ENCODE assay signal across 8 cellular contexts in the genomic region with DNA sequence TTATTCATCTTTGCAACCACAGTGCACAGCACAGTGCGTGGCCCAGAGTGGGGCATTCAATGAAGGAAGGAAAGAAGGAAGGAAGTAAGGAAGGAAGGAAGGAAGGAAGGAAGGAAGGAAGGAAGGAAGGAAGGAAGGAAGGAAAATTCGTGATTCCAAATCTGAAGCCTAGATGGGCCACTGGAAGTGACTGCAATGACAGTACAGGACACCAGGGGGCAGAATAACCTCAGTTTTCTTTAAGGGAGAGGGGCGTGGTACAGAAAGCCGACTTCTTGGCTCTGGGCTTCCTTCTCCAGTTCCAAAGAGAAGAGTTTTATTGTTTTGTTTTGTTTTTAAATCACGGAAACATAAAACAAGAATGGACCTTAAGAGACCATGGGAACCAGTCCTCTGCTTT. TPM values are rescaled to one million over a fixed set of nuclear protein-coding genes. Genes with fewer than 3 reads are reported as not detected.
DNase-seq lines count a peak whose midpoint lies in the region; ATAC-seq and TF ChIP-seq lines count a peak whose summit lies in the region.

No MANE protein-coding gene starts in this region.

- H3K9me3 ChIP-seq in OCI-LY1 (ENCODE audit: low read length) (no peaks in the 10 kb centered on the region), neural cell (ENCODE audit: low read length) (no peaks in the 10 kb centered on the region)

- peaks cover 21% of the 10 kb centered on the region for H3K4me1 ChIP-seq in OCI-LY1 (ENCODE audit: insufficient read depth, low read length, severe bottlenecking)

- TF ChIP-seq CTCF in HFFc6 (IDR thresholded peaks at IDR 0.05) (peak; percentile 81), OCI-LY1 (IDR thresholded peaks at IDR 0.05; ENCODE audit: low read length) (peak; percentile 61), neural cell (IDR thresholded peaks at IDR 0.05; ENCODE audit: poor library complexity, severe bottlenecking) (peak; percentile 73), type B pancreatic cell (conservative IDR thresholded peaks at IDR 0.05) (peak; percentile 90)

- H3K27me3 ChIP-seq in OCI-LY1 (ENCODE audit: insufficient read depth, low read length) (no peaks in the 10 kb centered on the region), neural cell (ENCODE audit: insufficient read depth, low read depth, low read length) (no peaks in the 10 kb centered on the region)

- H3K9me3 Mint-ChIP-seq in HFFc6 (no peaks in the 10 kb centered on the region), type B pancreatic cell (no peaks in the 10 kb centered on the region)

- no peaks in the 10 kb centered on the region for H3K36me3 ChIP-seq in OCI-LY1 (ENCODE audit: insufficient read depth, low read length)
- no peaks in the 10 kb centered on the region for H3K36me3 ChIP-seq in neural cell (ENCODE audit: insufficient read depth, low read length)

- peaks cover 23% of the 10 kb centered on the region for H3K4me1 Mint-ChIP-seq in HFFc6 (ENCODE audit: low read depth)
- peaks cover 5% of the 10 kb centered on the region for H3K4me1 Mint-ChIP-seq in type B pancreatic cell (ENCODE audit: unreplicated experiment)

- H3K27ac Mint-ChIP-seq in HFFc6 (no peak overlapping the region), type B pancreatic cell (no peak overlapping the region)

- no peaks in the 10 kb centered on the region for H3F3A ChIP-seq in OCI-LY1 (ENCODE audit: insufficient read depth, low read length)
- no peaks in the 10 kb centered on the region for H3F3A ChIP-seq in neural cell (ENCODE audit: insufficient read depth, low read length, poor library complexity, severe bottlenecking)

- no peak for TF ChIP-seq EP300 in neural cell (conservative IDR thresholded peaks at IDR 0.05; ENCODE audit: poor library complexity, severe bottlenecking)

- ATAC-seq in HG03045 (IDR thresholded peaks at IDR 0.05; ENCODE audit: unreplicated experiment): no peak

- H3K27me3 Mint-ChIP-seq in HFFc6 (ENCODE audit: insufficient read depth) (no peaks in the 10 kb centered on the region; the same call in 1 of the 2 replicates), type B pancreatic cell (peaks cover 12% of the 10 kb centered on the region)

- H3K4me2 ChIP-seq in OCI-LY1 (ENCODE audit: low read length) (no peak overlapping the region), neural cell (ENCODE audit: low read length) (no peak overlapping the region)

- H3K4me3 Mint-ChIP-seq in HFFc6: peak overlapping the region; percentile 6
- H3K4me3 Mint-ChIP-seq in type B pancreatic cell: no peak overlapping the region

- H3K27ac ChIP-seq in OCI-LY1 (ENCODE audit: low read depth, low read length, poor library complexity, severe bottlenecking) (no peak overlapping the region), neural cell (ENCODE audit: low read length) (no peak overlapping the region)

- H3K79me2 ChIP-seq in OCI-LY1 (ENCODE audit: insufficient read depth, low read length): no peaks in the 10 kb centered on the region
- H3K79me2 ChIP-seq in neural cell (replicated peaks; ENCODE audit: insufficient read depth, low read length): no peaks in the 10 kb centered on the region

- peak; percentile 84 for TF ChIP-seq RAD21 in neural cell (conservative IDR thresholded peaks at IDR 0.05)

- H2AFZ ChIP-seq in OCI-LY1 (ENCODE audit: low read length) (no peak overlapping the region), neural cell (ENCODE audit: low read depth, low read length) (no peak overlapping the region)

- no peaks in the 10 kb centered on the region for H3K36me3 Mint-ChIP-seq in HFFc6 (ENCODE audit: low read depth)
- no peaks in the 10 kb centered on the region for H3K36me3 Mint-ChIP-seq in type B pancreatic cell

- no peak overlapping the region for H3K9ac ChIP-seq in OCI-LY1 (ENCODE audit: low read length)
- no peak overlapping the region for H3K9ac ChIP-seq in neural cell (ENCODE audit: low read length)

- DNase-seq in Caki2 (ENCODE audit: low read depth) (peak; percentile 28), HFFc6 (peak; percentile 8), activated T-cell treated with anti-CD3 and anti-CD28 coated beads for 48 hours (ENCODE audit: low read depth) (peak; percentile 21), fibroblast of gingiva (ENCODE audit: low read depth) (peak; percentile 14), type B pancreatic cell (ENCODE audit: extremely low spot score, unreplicated experiment) (no peak)

- no peaks in the 10 kb centered on the region for H3K9me2 ChIP-seq in OCI-LY1 (ENCODE audit: low read depth, low read length)
- H3K9me2 ChIP-seq in neural cell (ENCODE audit: insufficient read depth, low read length): no peaks in the 10 kb centered on the region

- in situ Hi-C loops in Caki2 (cut with HindIII; ENCODE audit: low pct_unique_long_range_greater_than_20kb, low sequenced_read_pairs): no loop called here

- H4K20me1 ChIP-seq in OCI-LY1 (ENCODE audit: insufficient read depth, low read length): no peaks in the 10 kb centered on the region
- no peaks in the 10 kb centered on the region for H4K20me1 ChIP-seq in neural cell (ENCODE audit: insufficient read depth)

- H3K4me3 ChIP-seq in OCI-LY1 (ENCODE audit: low read depth, low read length, poor library complexity, severe bottlenecking): no peak overlapping the region
- H3K4me3 ChIP-seq in neural cell (ENCODE audit: low read length): no peak overlapping the region

TF ChIP-seq in neural cell, 6 proteins besides CTCF, POLR2A, EP300 and RAD21:
- TF ChIP-seq, protein P1, sequence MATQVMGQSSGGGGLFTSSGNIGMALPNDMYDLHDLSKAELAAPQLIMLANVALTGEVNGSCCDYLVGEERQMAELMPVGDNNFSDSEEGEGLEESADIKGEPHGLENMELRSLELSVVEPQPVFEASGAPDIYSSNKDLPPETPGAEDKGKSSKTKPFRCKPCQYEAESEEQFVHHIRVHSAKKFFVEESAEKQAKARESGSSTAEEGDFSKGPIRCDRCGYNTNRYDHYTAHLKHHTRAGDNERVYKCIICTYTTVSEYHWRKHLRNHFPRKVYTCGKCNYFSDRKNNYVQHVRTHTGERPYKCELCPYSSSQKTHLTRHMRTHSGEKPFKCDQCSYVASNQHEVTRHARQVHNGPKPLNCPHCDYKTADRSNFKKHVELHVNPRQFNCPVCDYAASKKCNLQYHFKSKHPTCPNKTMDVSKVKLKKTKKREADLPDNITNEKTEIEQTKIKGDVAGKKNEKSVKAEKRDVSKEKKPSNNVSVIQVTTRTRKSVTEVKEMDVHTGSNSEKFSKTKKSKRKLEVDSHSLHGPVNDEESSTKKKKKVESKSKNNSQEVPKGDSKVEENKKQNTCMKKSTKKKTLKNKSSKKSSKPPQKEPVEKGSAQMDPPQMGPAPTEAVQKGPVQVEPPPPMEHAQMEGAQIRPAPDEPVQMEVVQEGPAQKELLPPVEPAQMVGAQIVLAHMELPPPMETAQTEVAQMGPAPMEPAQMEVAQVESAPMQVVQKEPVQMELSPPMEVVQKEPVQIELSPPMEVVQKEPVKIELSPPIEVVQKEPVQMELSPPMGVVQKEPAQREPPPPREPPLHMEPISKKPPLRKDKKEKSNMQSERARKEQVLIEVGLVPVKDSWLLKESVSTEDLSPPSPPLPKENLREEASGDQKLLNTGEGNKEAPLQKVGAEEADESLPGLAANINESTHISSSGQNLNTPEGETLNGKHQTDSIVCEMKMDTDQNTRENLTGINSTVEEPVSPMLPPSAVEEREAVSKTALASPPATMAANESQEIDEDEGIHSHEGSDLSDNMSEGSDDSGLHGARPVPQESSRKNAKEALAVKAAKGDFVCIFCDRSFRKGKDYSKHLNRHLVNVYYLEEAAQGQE (IDR thresholded peaks at IDR 0.05; ENCODE audit: borderline replicate concordance): no peak
- TF ChIP-seq TAF1 (IDR thresholded peaks at IDR 0.05; ENCODE audit: low read depth) (no peak), EZH2 (IDR thresholded peaks at IDR 0.05; ENCODE audit: borderline replicate concordance, insufficient read depth, low read length, poor library complexity, severe bottlenecking) (no peak), POLR2AphosphoS5 (IDR thresholded peaks at IDR 0.05) (no peak), SMC3 (conservative IDR thresholded peaks at IDR 0.05; ENCODE audit: poor library complexity) (peak; percentile 82)

RNA-seq across cellular contexts. Expression of a gene that starts 47.8 kb away (rescaled TPM):
- total RNA-seq in Caki2 (2014; rRNA removed; shearing (Covaris generic); ENCODE audit: low replicate concordance): 0.06 and 0.07 TPM in 2 replicates
- total RNA-seq in HFFc6 (2021; fragmentation: NEBNext Ultra II Directional; extraction: Animal tissue kit (Norgen Biotek cat#: 25700)): under 1 TPM in 5 of 6 experiments, not detected in 1; 0.09 to 0.37 (median 0.27) TPM
- 0.26 and 0.38 TPM in 2 replicates for polyA plus RNA-seq in neural cell
- 0.46 and 0.49 TPM in 2 replicates for polyA minus RNA-seq in neural cell
- 1.0 and 1.2 TPM in 2 replicates for total RNA-seq in type B pancreatic cell (ENCODE audit: low replicate concordance)
